20 cellular contexts compared by ENCODE assay signal in the genomic region with DNA sequence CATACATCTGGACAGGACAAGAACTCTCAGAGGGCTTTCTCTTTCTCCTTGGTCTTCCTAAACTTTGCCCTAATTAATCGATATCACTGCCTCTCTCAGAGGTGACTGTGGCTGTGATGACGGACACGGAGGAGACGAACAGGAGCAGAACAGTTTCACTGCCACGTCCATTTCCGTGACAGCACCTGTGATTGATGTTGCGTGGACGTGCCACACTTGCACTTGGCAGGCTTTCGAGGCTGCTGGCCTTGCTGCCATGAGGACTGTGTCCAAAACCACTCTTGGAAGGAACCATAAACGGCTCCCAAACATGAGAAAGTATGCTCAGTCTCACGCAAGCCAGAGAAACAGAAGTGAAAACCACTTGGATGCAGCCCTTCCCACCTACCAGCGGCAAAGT.
"Had no signal": no experiment of that assay in that cellular context is flagged by ENCODE, and none has a peak within 500 bp of the region (broad histone marks: within the 10 kb centered on the region; RNA-seq: fewer than 3 reads in every experiment).

No MANE protein-coding gene starts in this region.

- DNase-seq: dorsolateral prefrontal cortex; effector CD4-positive, alpha-beta T cell; foreskin fibroblast; kidney; left lung; mesenchymal stem cell; midbrain; naive thymus-derived CD8-positive, alpha-beta T cell; stimulated activated CD4-positive, alpha-beta T cell treated with anti-CD3 and anti-CD28 coated beads, Interleukin-12 subunit alpha, Interleukin-12 subunit beta, amount 100 ng/mL, for 4 hours; stimulated activated CD4-positive, alpha-beta T cell treated with anti-CD3 and anti-CD28 coated beads, Interleukin-2, amount 100 ng/mL, for 24 hours; stimulated activated CD4-positive, alpha-beta T cell treated with anti-CD3 and anti-CD28 coated beads, Interleukin-4, amount 100 ng/mL, for 24 hours; stimulated activated naive CD8-positive, alpha-beta T cell treated with anti-CD3 and anti-CD28 coated beads, Interleukin-15, Interleukin-2, amounts not matched to agents 100 U/mL and 50 U/mL, for 24 hours; substantia nigra had no signal

- H3K4me1 ChIP-seq: gastrocnemius medialis, left lung, prostate gland, right atrium auricular region, testis, tibial artery had no signal

- H3K27ac ChIP-seq: dorsolateral prefrontal cortex, epithelial cell of prostate, gastrocnemius medialis, left lung, prostate gland, right atrium auricular region, testis, tibial artery had no signal

- H3K27me3 ChIP-seq: dorsolateral prefrontal cortex, gastrocnemius medialis, left lung, right atrium auricular region, testis, tibial artery had no signal

- H3K36me3 ChIP-seq: gastrocnemius medialis, left lung, prostate gland, right atrium auricular region, tibial artery had no signal

- H3K9me3 ChIP-seq: gastrocnemius medialis, prostate gland, testis had no signal

- H3K4me2 ChIP-seq: smooth muscle cell had no signal

- H3K4me3 ChIP-seq: dorsolateral prefrontal cortex, gastrocnemius medialis, left lung, prostate gland, right atrium auricular region, smooth muscle cell, testis, tibial artery had no signal
